1 cellular context compared by ENCODE assay signal in the genomic region with DNA sequence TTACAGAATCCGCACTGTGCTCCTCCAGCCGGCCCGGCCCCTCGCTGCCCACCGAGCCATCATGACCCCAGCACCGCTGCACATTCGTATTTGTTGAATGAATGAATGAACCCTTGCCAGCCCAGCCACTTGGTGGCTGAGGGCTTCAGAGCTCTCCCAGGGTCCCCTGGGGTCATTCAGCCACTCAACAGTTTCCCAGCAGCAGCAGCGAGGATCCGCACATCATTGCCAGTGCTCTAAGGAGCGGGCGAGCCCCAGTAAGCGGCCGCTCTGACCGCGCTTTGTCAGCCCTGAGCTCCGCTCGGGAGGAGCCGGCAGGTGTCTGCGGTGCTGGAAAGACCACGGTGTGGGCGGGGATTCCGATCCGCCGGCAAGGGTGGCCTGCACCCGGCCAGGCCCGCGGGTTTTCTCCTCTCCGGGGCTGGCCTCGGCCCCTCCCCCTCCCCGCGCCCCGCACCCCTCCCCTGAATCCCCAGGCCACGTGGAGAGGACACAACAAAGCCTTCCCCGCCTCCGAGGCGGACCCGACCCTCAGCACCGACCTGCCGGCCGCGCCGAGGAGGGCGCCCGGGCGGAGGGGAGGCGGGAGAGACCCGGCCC.
A peak's percentile ranks its signal among the peaks of the same experiment; 100 is the strongest.
TF ChIP-seq lines count a peak whose summit lies in the region.

No MANE protein-coding gene starts in this region.

TF ChIP-seq in HepG2, 621 proteins besides CTCF, POLR2A, EP300 and RAD21 (continued from another document and continues in another):
- TF ChIP-seq NR0B2 (CRISPR knock-in tag; IDR thresholded peaks at IDR 0.05) (0 out of 2 replicates have a peak, but pooled peaks have one; percentile 38), HHEX (CRISPR knock-in tag; IDR thresholded peaks at IDR 0.05) (no peak), YEATS4 (CRISPR knock-in tag; IDR thresholded peaks at IDR 0.05; ENCODE audit: borderline replicate concordance) (peak; percentile 46; the same call in 1 of the 2 replicates), ZNF883 (CRISPR knock-in tag; IDR thresholded peaks at IDR 0.05; ENCODE audit: not compliant biosample characterization) (peak; percentile 19), MYC (CRISPR knock-in tag; IDR thresholded peaks at IDR 0.05; ENCODE audit: borderline replicate concordance) (peak; percentile 84; the same call in 1 of the 2 replicates), MNT (IDR thresholded peaks at IDR 0.05) (peak; percentile 33), ZNF205 (CRISPR knock-in tag; IDR thresholded peaks at IDR 0.05) (0 out of 2 replicates have a peak, but pooled peaks have one; percentile 30), KLF12 (CRISPR knock-in tag; IDR thresholded peaks at IDR 0.05; ENCODE audit: borderline replicate concordance) (no peak), KMT2A (CRISPR knock-in tag; IDR thresholded peaks at IDR 0.05) (0 out of 2 replicates have a peak, but pooled peaks have one; percentile 19), NFIB (CRISPR knock-in tag; IDR thresholded peaks at IDR 0.05; ENCODE audit: borderline replicate concordance) (no peak), HNF1B (CRISPR knock-in tag; IDR thresholded peaks at IDR 0.05) (peak; percentile 32; the same call in 1 of the 2 replicates), ELF1 (CRISPR knock-in tag; IDR thresholded peaks at IDR 0.05) (0 out of 2 replicates have a peak, but pooled peaks have one; percentile 15), ZFX (CRISPR knock-in tag; IDR thresholded peaks at IDR 0.05; ENCODE audit: low read depth) (peak; percentile 64), KLF15 (CRISPR knock-in tag; IDR thresholded peaks at IDR 0.05; ENCODE audit: borderline replicate concordance) (peak; percentile 47; the same call in 1 of the 2 replicates), RBFOX2 (IDR thresholded peaks at IDR 0.05; ENCODE audit: low read depth, low read length) (peak; percentile 69), ARID4A (CRISPR knock-in tag; IDR thresholded peaks at IDR 0.05; ENCODE audit: borderline replicate concordance) (peak; percentile 69), ZNF232 (CRISPR knock-in tag; IDR thresholded peaks at IDR 0.05; ENCODE audit: borderline replicate concordance) (0 out of 2 replicates have a peak, but pooled peaks have one; percentile 31), KMT2B (CRISPR knock-in tag; IDR thresholded peaks at IDR 0.05) (0 out of 2 replicates have a peak, but pooled peaks have one; percentile 32), ZBTB33 (CRISPR knock-in tag; IDR thresholded peaks at IDR 0.05) (no peak), SALL1 (CRISPR knock-in tag; IDR thresholded peaks at IDR 0.05) (peak; percentile 14; the same call in 1 of the 2 replicates), GATAD2A (CRISPR knock-in tag; IDR thresholded peaks at IDR 0.05) (peak; percentile 29; the same call in 1 of the 2 replicates), XBP1 (CRISPR knock-in tag; IDR thresholded peaks at IDR 0.05) (0 out of 2 replicates have a peak, but pooled peaks have one; percentile 34), ZNF234 (CRISPR knock-in tag; conservative IDR thresholded peaks at IDR 0.05) (0 out of 2 replicates have a peak, but pooled peaks have one; percentile 56), TAF1 (CRISPR knock-in tag; IDR thresholded peaks at IDR 0.05) (peak; percentile 59), SIN3A (IDR thresholded peaks at IDR 0.05; ENCODE audit: borderline replicate concordance, low read depth, low read length) (peak; percentile 88; the same call in 1 of the 2 replicates), HNRNPK (IDR thresholded peaks at IDR 0.05; ENCODE audit: low read depth, low read length, poor library complexity, severe bottlenecking) (peak; percentile 52)
- TF ChIP-seq, protein P1, sequence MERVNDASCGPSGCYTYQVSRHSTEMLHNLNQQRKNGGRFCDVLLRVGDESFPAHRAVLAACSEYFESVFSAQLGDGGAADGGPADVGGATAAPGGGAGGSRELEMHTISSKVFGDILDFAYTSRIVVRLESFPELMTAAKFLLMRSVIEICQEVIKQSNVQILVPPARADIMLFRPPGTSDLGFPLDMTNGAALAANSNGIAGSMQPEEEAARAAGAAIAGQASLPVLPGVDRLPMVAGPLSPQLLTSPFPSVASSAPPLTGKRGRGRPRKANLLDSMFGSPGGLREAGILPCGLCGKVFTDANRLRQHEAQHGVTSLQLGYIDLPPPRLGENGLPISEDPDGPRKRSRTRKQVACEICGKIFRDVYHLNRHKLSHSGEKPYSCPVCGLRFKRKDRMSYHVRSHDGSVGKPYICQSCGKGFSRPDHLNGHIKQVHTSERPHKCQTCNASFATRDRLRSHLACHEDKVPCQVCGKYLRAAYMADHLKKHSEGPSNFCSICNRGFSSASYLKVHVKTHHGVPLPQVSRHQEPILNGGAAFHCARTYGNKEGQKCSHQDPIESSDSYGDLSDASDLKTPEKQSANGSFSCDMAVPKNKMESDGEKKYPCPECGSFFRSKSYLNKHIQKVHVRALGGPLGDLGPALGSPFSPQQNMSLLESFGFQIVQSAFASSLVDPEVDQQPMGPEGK (CRISPR knock-in tag; IDR thresholded peaks at IDR 0.05) = peak; percentile 41; the same call in 1 of the 2 replicates
- TF ChIP-seq, protein P2, sequence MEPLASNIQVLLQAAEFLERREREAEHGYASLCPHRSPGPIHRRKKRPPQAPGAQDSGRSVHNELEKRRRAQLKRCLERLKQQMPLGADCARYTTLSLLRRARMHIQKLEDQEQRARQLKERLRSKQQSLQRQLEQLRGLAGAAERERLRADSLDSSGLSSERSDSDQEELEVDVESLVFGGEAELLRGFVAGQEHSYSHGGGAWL (CRISPR knock-in tag; IDR thresholded peaks at IDR 0.05) = peak; percentile 50; the same call in 1 of the 2 replicates
- TF ChIP-seq, protein P3, sequence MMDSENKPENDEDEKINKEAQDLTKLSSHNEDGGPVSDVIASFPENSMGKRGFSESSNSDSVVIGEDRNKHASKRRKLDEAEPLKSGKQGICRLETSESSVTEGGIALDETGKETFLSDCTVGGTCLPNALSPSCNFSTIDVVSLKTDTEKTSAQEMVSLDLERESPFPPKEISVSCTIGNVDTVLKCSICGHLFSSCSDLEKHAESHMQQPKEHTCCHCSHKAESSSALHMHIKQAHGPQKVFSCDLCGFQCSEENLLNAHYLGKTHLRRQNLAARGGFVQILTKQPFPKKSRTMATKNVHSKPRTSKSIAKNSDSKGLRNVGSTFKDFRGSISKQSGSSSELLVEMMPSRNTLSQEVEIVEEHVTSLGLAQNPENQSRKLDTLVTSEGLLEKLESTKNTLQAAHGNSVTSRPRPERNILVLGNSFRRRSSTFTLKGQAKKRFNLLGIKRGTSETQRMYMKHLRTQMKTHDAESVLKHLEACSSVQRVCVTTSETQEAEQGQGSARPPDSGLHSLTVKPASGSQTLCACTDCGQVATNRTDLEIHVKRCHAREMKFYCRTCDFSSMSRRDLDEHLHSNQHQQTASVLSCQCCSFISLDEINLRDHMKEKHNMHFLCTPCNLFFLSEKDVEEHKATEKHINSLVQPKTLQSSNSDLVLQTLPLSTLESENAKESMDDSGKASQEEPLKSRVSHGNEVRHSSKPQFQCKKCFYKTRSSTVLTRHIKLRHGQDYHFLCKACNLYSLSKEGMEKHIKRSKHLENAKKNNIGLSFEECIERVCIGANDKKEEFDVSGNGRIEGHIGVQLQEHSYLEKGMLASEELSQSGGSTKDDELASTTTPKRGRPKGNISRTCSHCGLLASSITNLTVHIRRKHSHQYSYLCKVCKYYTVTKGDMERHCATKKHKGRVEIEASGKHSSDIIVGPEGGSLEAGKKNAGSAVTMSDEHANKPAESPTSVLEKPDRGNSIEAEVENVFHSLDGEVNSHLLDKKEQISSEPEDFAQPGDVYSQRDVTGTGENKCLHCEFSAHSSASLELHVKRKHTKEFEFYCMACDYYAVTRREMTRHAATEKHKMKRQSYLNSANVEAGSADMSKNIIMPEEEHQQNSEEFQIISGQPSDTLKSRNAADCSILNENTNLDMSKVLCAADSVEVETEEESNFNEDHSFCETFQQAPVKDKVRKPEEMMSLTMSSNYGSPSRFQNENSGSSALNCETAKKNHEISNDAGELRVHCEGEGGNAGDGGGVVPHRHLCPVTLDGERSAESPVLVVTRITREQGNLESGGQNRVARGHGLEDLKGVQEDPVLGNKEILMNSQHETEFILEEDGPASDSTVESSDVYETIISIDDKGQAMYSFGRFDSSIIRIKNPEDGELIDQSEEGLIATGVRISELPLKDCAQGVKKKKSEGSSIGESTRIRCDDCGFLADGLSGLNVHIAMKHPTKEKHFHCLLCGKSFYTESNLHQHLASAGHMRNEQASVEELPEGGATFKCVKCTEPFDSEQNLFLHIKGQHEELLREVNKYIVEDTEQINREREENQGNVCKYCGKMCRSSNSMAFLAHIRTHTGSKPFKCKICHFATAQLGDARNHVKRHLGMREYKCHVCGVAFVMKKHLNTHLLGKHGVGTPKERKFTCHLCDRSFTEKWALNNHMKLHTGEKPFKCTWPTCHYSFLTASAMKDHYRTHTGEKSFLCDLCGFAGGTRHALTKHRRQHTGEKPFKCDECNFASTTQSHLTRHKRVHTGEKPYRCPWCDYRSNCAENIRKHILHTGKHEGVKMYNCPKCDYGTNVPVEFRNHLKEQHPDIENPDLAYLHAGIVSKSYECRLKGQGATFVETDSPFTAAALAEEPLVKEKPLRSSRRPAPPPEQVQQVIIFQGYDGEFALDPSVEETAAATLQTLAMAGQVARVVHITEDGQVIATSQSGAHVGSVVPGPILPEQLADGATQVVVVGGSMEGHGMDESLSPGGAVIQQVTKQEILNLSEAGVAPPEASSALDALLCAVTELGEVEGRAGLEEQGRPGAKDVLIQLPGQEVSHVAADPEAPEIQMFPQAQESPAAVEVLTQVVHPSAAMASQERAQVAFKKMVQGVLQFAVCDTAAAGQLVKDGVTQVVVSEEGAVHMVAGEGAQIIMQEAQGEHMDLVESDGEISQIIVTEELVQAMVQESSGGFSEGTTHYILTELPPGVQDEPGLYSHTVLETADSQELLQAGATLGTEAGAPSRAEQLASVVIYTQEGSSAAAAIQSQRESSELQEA (CRISPR knock-in tag; IDR thresholded peaks at IDR 0.05; ENCODE audit: not compliant biosample characterization) = no peak
- TF ChIP-seq, protein P4, sequence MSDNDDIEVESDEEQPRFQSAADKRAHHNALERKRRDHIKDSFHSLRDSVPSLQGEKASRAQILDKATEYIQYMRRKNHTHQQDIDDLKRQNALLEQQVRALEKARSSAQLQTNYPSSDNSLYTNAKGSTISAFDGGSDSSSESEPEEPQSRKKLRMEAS (IDR thresholded peaks at IDR 0.05) = peak; percentile 87
